ENCODE assay signal across 9 cellular contexts in genomic region chr18:45688834-45689233, GRCh38. TPM values are rescaled to one million over a fixed set of nuclear protein-coding genes. Genes with fewer than 3 reads are reported as not detected.
A peak's percentile ranks its signal among the peaks of the same experiment; 100 is the strongest.
DNase-seq lines count a peak whose midpoint lies in the region; ATAC-seq, FAIRE-seq and TF ChIP-seq lines count a peak whose summit lies in the region.
"Had no signal": no experiment of that assay in that cellular context is flagged by ENCODE, and none has a peak within 500 bp of the region (broad histone marks: within the 10 kb centered on the region; RNA-seq: fewer than 3 reads in every experiment).

No MANE protein-coding gene starts in this region.

- peak overlapping the region; percentile 4 for H3K27ac Mint-ChIP-seq in activated naive CD4-positive, alpha-beta T cell treated with anti-CD3 and anti-CD28 coated beads for 36 hours
- no peak overlapping the region for H3K27ac Mint-ChIP-seq in nephron progenitor cell

- no peaks in the 10 kb centered on the region for H3K9me3 Mint-ChIP-seq in activated naive CD4-positive, alpha-beta T cell treated with anti-CD3 and anti-CD28 coated beads for 36 hours
- H3K9me3 Mint-ChIP-seq in nephron progenitor cell: peaks cover 14% of the 10 kb centered on the region

- CTCF ChIA-PET in activated naive CD4-positive, alpha-beta T cell treated with anti-CD3 and anti-CD28 coated beads for 36 hours (lab: Charles Lee): interaction anchor here (0.6 to 8.5 kb wide), 8 partner anchors 19 to 384 kb away, joined by 3 to 159 read pairs (median 10); partner anchors contain the start of gene SLC14A1

- intact Hi-C loops in activated naive CD4-positive, alpha-beta T cell treated with anti-CD3 and anti-CD28 coated beads for 36 hours (cut with micrococcal nuclease): loop anchor here (1.0 kb wide), 1 partner anchor 24 kb away; no protein-coding TSS in a partner anchor

- no peak for TF ChIP-seq CTCF in nephron progenitor cell (IDR thresholded peaks at IDR 0.05)

- no peak for DNase-seq in GM18507 (ENCODE audit: extremely low spot score, insufficient read length, low read depth)
- peak; percentile 39 for DNase-seq in T follicular helper cell (ENCODE audit: low read depth)
- peak; percentile 94 for DNase-seq in activated naive CD4-positive, alpha-beta T cell treated with anti-CD3 and anti-CD28 coated beads for 36 hours
- DNase-seq in stimulated activated CD4-positive, alpha-beta T cell treated with anti-CD3 and anti-CD28 coated beads, Interleukin-4, amount 100 ng/mL, for 4 hours: peak; percentile 47 to 73
- DNase-seq in left lobe of liver (ENCODE audit: low spot score): no peak
- DNase-seq in NCI-H2196 treated with DMSO at 0.1 percent for 48 hours (lab: John Stamatoyannopoulos, UW; ENCODE audit: unreplicated experiment): no peak
- DNase-seq in nephron progenitor cell: no peak
- no peak for DNase-seq in HTR-8/SVneo (ENCODE audit: insufficient read length, low spot score)
- DNase-seq: left ventricle myocardium superior had no signal

- H3K27me3 Mint-ChIP-seq in activated naive CD4-positive, alpha-beta T cell treated with anti-CD3 and anti-CD28 coated beads for 36 hours (ENCODE audit: low read depth): peaks cover 2% of the 10 kb centered on the region
- peaks cover 25% of the 10 kb centered on the region for H3K27me3 Mint-ChIP-seq in nephron progenitor cell (ENCODE audit: low read depth, poor library complexity)

- peak overlapping the region; percentile 7 for H3K4me3 Mint-ChIP-seq in activated naive CD4-positive, alpha-beta T cell treated with anti-CD3 and anti-CD28 coated beads for 36 hours
- H3K4me3 Mint-ChIP-seq in nephron progenitor cell: no peak overlapping the region

- ATAC-seq in left lobe of liver: no peak
- ATAC-seq: left ventricle myocardium superior had no signal

- peaks cover 2% of the 10 kb centered on the region for H3K36me3 Mint-ChIP-seq in activated naive CD4-positive, alpha-beta T cell treated with anti-CD3 and anti-CD28 coated beads for 36 hours (ENCODE audit: low read depth)
- peaks cover 2% of the 10 kb centered on the region for H3K36me3 Mint-ChIP-seq in nephron progenitor cell (ENCODE audit: low read depth)

- H3K4me1 Mint-ChIP-seq in activated naive CD4-positive, alpha-beta T cell treated with anti-CD3 and anti-CD28 coated beads for 36 hours (ENCODE audit: low read depth): peaks cover 54% of the 10 kb centered on the region
- peaks cover 25% of the 10 kb centered on the region for H3K4me1 Mint-ChIP-seq in nephron progenitor cell

- FAIRE-seq in GM18507 (lab: Jason Lieb, UNC): peak; percentile 86
- no peak for FAIRE-seq in HTR-8/SVneo (lab: Jason Lieb, UNC)

RNA-seq across cellular contexts. Expression of gene SLC14A1, which starts 35.1 kb away (rescaled TPM):
- under 1 TPM; 0.26 to 0.74 TPM for total RNA-seq in activated naive CD4-positive, alpha-beta T cell treated with anti-CD3 and anti-CD28 coated beads for 36 hours
- 0.96 TPM for total RNA-seq in left lobe of liver

Comparison
In these comparisons a context has a peak if more than half of its experiments do, and no peak if none do; other contexts are left out.
1. DNase-seq: peak in T follicular helper cell (single experiment), activated naive CD4-positive, alpha-beta T cell treated with anti-CD3 and anti-CD28 coated beads for 36 hours (single experiment) and stimulated activated CD4-positive, alpha-beta T cell treated with anti-CD3 and anti-CD28 coated beads, Interleukin-4, amount 100 ng/mL, for 4 hours (2 of 2); none in GM18507 (single experiment), left lobe of liver (single experiment), NCI-H2196 treated with DMSO at 0.1 percent for 48 hours (single experiment), nephron progenitor cell (single experiment) and HTR-8/SVneo (single experiment).